In genomic region chr1:55089683-55090082, GRCh38 we compare ENCODE assay signal across 21 cellular contexts. TPM values are rescaled to one million over a fixed set of nuclear protein-coding genes. Genes with fewer than 3 reads are reported as not detected.
DNase-seq lines count a peak whose midpoint lies in the region; ATAC-seq and TF ChIP-seq lines count a peak whose summit lies in the region.
"Had no signal": no experiment of that assay in that cellular context is flagged by ENCODE, and none has a peak within 500 bp of the region (broad histone marks: within the 10 kb centered on the region; RNA-seq: fewer than 3 reads in every experiment).

No MANE protein-coding gene starts in this region.

- no peak overlapping the region for H2AK5ac ChIP-seq in IMR-90 (ENCODE audit: low read depth, low read length)

- TF ChIP-seq RAD21 in IMR-90 (IDR thresholded peaks at IDR 0.05; ENCODE audit: low read length): no peak

- H3K9ac ChIP-seq in IMR-90 (ENCODE audit: low read depth, low read length): no peak overlapping the region
- H3K9ac ChIP-seq: BLaER1 had no signal

- H2BK20ac ChIP-seq in IMR-90 (ENCODE audit: low read depth, low read length): no peak overlapping the region

- H4K5ac ChIP-seq in IMR-90 (ENCODE audit: low read depth, low read length): no peak overlapping the region

- no peak overlapping the region for H2BK15ac ChIP-seq in IMR-90 (ENCODE audit: low read depth, low read length)

- no peak overlapping the region for H4K91ac ChIP-seq in IMR-90 (ENCODE audit: insufficient read depth, low read depth, low read length)

- H3K4me3 Mint-ChIP-seq in T-helper 2 cell treated with Interferon-gamma antibody and Interleukin-4, amounts not matched to agents 5 μg/mL and 100 μg/mL, for 36 hours: no peak overlapping the region
- no peak overlapping the region for H3K4me3 Mint-ChIP-seq in central memory CD8-positive, alpha-beta T cell
- H3K4me3 Mint-ChIP-seq in nephron progenitor cell: no peak overlapping the region
- H3K4me3 Mint-ChIP-seq: CD8-positive, alpha-beta T cell; GM23338 had no signal

- TF ChIP-seq POLR2A in IMR-90 (IDR thresholded peaks at IDR 0.05; ENCODE audit: low read depth, low read length): no peak

- no CpG with 5 or more reads among the region's 2 CpGs for WGBS in IMR-90 (ENCODE audit: extremely low coverage in 2 of 2, insufficient read length in 1 of 2), 2 experiments

- H3K23ac ChIP-seq in IMR-90 (ENCODE audit: low read depth, low read length): no peak overlapping the region

- H3K9me1 ChIP-seq in IMR-90 (ENCODE audit: insufficient read depth, low read length): peaks cover 5% of the 10 kb centered on the region

- ATAC-seq in IMR-90 (ENCODE audit: low read depth): peak; percentile 63
- no peak for ATAC-seq in central memory CD8-positive, alpha-beta T cell (replicated peaks; ENCODE audit: extremely low read depth, poor library complexity, severe bottlenecking)
- ATAC-seq in omental fat pad (ENCODE audit: low FRiP score): no peak
- ATAC-seq: CD8-positive, alpha-beta T cell; GM12878; GM23338; HCT116 had no signal

- no peak overlapping the region for H2AFZ ChIP-seq in IMR-90 (replicated peaks; ENCODE audit: low read length, poor library complexity)
- H2AFZ ChIP-seq: GM23338 had no signal

- H3K27me3 ChIP-seq in IMR-90 (ENCODE audit: control insufficient read depth, insufficient read depth, low read length): no peaks in the 10 kb centered on the region
- H3K27me3 ChIP-seq: BLaER1 had no signal

- no peak for DNase-seq in T-helper 2 cell treated with Interferon-gamma antibody and Interleukin-4, amounts not matched to agents 5 μg/mL and 100 μg/mL, for 36 hours (ENCODE audit: low spot score)
- DNase-seq in T-helper 2 cell: no peak
- DNase-seq in IMR-90: peak; percentile 35
- DNase-seq in central memory CD8-positive, alpha-beta T cell (ENCODE audit: low spot score in 2 of 2): no peak
- DNase-seq in nephron progenitor cell: no peak
- no peak for DNase-seq in NCI-H69 (lab: John Stamatoyannopoulos, UW)
- DNase-seq in mesenteric fat pad (ENCODE audit: low spot score): no peak
- no peak for DNase-seq in omental fat pad (ENCODE audit: low spot score)
- DNase-seq: CD8-positive, alpha-beta T cell; DMS79 treated with DMSO at 0.1 percent for 48 hours; GDM1; NCI-H1105 treated with DMSO at 0.1 percent for 48 hours; NCI-H187 treated with DMSO at 0.1 percent for 48 hours; NCI-H446; OCI-M1; RPMI8226 had no signal

- peaks cover 58% of the 10 kb centered on the region for H3K36me3 Mint-ChIP-seq in T-helper 2 cell treated with Interferon-gamma antibody and Interleukin-4, amounts not matched to agents 5 μg/mL and 100 μg/mL, for 36 hours (ENCODE audit: low read depth)
- H3K36me3 Mint-ChIP-seq in central memory CD8-positive, alpha-beta T cell (ENCODE audit: insufficient read depth): peaks cover 76% of the 10 kb centered on the region
- H3K36me3 Mint-ChIP-seq in nephron progenitor cell (ENCODE audit: low read depth): peaks cover 61% of the 10 kb centered on the region

- dilution Hi-C loops in IMR-90 (cut with HindIII; ENCODE audit: low sequenced_read_pairs, unreplicated experiment): no loop called here

- H4K20me1 ChIP-seq in IMR-90 (ENCODE audit: insufficient read depth, low read length): no peaks in the 10 kb centered on the region

- H3K27ac Mint-ChIP-seq in T-helper 2 cell treated with Interferon-gamma antibody and Interleukin-4, amounts not matched to agents 5 μg/mL and 100 μg/mL, for 36 hours: peak overlapping the region; percentile 11
- H3K27ac Mint-ChIP-seq in central memory CD8-positive, alpha-beta T cell (ENCODE audit: low read depth): peak overlapping the region; percentile 19
- H3K27ac Mint-ChIP-seq in nephron progenitor cell: peak overlapping the region; percentile 55
- H3K27ac Mint-ChIP-seq: CD8-positive, alpha-beta T cell; GM23338 had no signal

- intact Hi-C loops in IMR-90 (cut with micrococcal nuclease): loop anchor here (5.0 kb wide), 1 partner anchor 33 kb away; no protein-coding TSS in a partner anchor

- peaks cover 43% of the 10 kb centered on the region for H3K36me3 ChIP-seq in IMR-90 (ENCODE audit: control insufficient read depth, insufficient read depth, low read length)

- H3K4me1 ChIP-seq in IMR-90 (ENCODE audit: control insufficient read depth, insufficient read depth, low read length): no peaks in the 10 kb centered on the region

- H2BK5ac ChIP-seq in IMR-90 (ENCODE audit: low read depth, low read length, poor library complexity, severe bottlenecking): no peak overlapping the region

- no peaks in the 10 kb centered on the region for H3K9me3 Mint-ChIP-seq in T-helper 2 cell treated with Interferon-gamma antibody and Interleukin-4, amounts not matched to agents 5 μg/mL and 100 μg/mL, for 36 hours
- no peaks in the 10 kb centered on the region for H3K9me3 Mint-ChIP-seq in central memory CD8-positive, alpha-beta T cell
- H3K9me3 Mint-ChIP-seq in nephron progenitor cell: no peaks in the 10 kb centered on the region
- H3K9me3 Mint-ChIP-seq: CD8-positive, alpha-beta T cell; GM23338 had no signal

- no peaks in the 10 kb centered on the region for H3K27me3 Mint-ChIP-seq in T-helper 2 cell treated with Interferon-gamma antibody and Interleukin-4, amounts not matched to agents 5 μg/mL and 100 μg/mL, for 36 hours (ENCODE audit: low read depth)
- no peaks in the 10 kb centered on the region for H3K27me3 Mint-ChIP-seq in central memory CD8-positive, alpha-beta T cell
- no peaks in the 10 kb centered on the region for H3K27me3 Mint-ChIP-seq in nephron progenitor cell (ENCODE audit: low read depth, poor library complexity)

- H3K4me2 ChIP-seq in IMR-90 (ENCODE audit: low read depth, low read length): no peak overlapping the region
- H3K4me2 ChIP-seq: GM23338 had no signal

- BruUV-seq in IMR-90 (replicated peaks; lab: Mats Ljungman, UMichigan): no TSS peak

- H3K27ac ChIP-seq in IMR-90 (ENCODE audit: insufficient read depth, low read length): no peak overlapping the region
- H3K27ac ChIP-seq: 22Rv1, BLaER1 had no signal

- H3K79me1 ChIP-seq in IMR-90 (ENCODE audit: low read depth in 1 of 2, low read length in 2 of 2): no peaks in the 10 kb centered on the region; a peak in 2 of 4 replicates

- no peak overlapping the region for H3K4me3 ChIP-seq in IMR-90 (ENCODE audit: insufficient read depth, low read depth, low read length)
- H3K4me3 ChIP-seq: BLaER1, GM12878, GM23338 had no signal

- CTCF ChIA-PET in IMR-90 (lab: Yijun Ruan, JAX): no interaction called here

- H3K56ac ChIP-seq in IMR-90 (ENCODE audit: extremely low read depth, insufficient read depth, low read length): no peak overlapping the region

- POLR2A ChIA-PET in IMR-90 (lab: Charles Lee; ENCODE audit: unreplicated experiment): no interaction called here

- no peak overlapping the region for H3K18ac ChIP-seq in IMR-90 (ENCODE audit: low read depth, low read length)

- no peak overlapping the region for H3K4ac ChIP-seq in IMR-90 (ENCODE audit: low read depth, low read length)

- in situ Hi-C loops in IMR-90 (cut with MboI; ENCODE audit: low sequenced_read_pairs): no loop called here

- no peak overlapping the region for H2BK120ac ChIP-seq in IMR-90 (ENCODE audit: low read depth, low read length)

- no peak overlapping the region for H2AK9ac ChIP-seq in IMR-90 (replicated peaks; ENCODE audit: low read depth, low read length, poor library complexity)

- TF ChIP-seq CTCF in IMR-90 (conservative IDR thresholded peaks at IDR 0.05; ENCODE audit: low read depth, low read length) (no peak), nephron progenitor cell (IDR thresholded peaks at IDR 0.05) (no peak), omental fat pad (IDR thresholded peaks at IDR 0.05) (no peak)

- peaks cover 8% of the 10 kb centered on the region for H3K4me1 Mint-ChIP-seq in T-helper 2 cell treated with Interferon-gamma antibody and Interleukin-4, amounts not matched to agents 5 μg/mL and 100 μg/mL, for 36 hours (ENCODE audit: low read depth)
- H3K4me1 Mint-ChIP-seq in central memory CD8-positive, alpha-beta T cell: peaks cover 7% of the 10 kb centered on the region
- peaks cover 12% of the 10 kb centered on the region for H3K4me1 Mint-ChIP-seq in nephron progenitor cell
- H3K4me1 Mint-ChIP-seq: GM23338 had no signal

- H3K14ac ChIP-seq in IMR-90 (replicated peaks; ENCODE audit: low read depth, low read length): no peak overlapping the region

- no peaks in the 10 kb centered on the region for H3K9me3 ChIP-seq in IMR-90 (ENCODE audit: control insufficient read depth, insufficient read depth, low read length)
- H3K9me3 ChIP-seq: BLaER1 had no signal

- H4K8ac ChIP-seq in IMR-90 (ENCODE audit: low read depth in 2 of 2, low read length in 2 of 2): no peak overlapping the region

TF ChIP-seq in IMR-90, 13 proteins besides CTCF, POLR2A, EP300 and RAD21:
- TF ChIP-seq MAFK (IDR thresholded peaks at IDR 0.05; ENCODE audit: low read depth, low read length): no peak
- no peak for TF ChIP-seq CEBPB (IDR thresholded peaks at IDR 0.05; ENCODE audit: low read depth, low read length)
- no peak for TF ChIP-seq RCOR1 (IDR thresholded peaks at IDR 0.05; ENCODE audit: insufficient replicate concordance, low read length)
- TF ChIP-seq CHD1 (IDR thresholded peaks at IDR 0.05; ENCODE audit: low read depth, low read length): no peak
- TF ChIP-seq ELK1 (IDR thresholded peaks at IDR 0.05; ENCODE audit: borderline replicate concordance, low read depth, low read length): no peak

RNA-seq across cellular contexts. Expression of gene PCSK9, which starts 50.3 kb away (rescaled TPM):
- total RNA-seq in IMR-90 (2012; rRNA removed) (under 0.01 TPM in 2 replicates), mesenteric fat pad (0.26 TPM), omental fat pad (under 1 TPM; 0.56 to 0.95 (median 0.80) TPM)
- 0.14 and 0.17 TPM in 2 replicates for polyA plus RNA-seq in IMR-90 (2012; rRNA removed)
- 0.12 and 0.35 TPM in 2 replicates for polyA plus RNA-seq in IMR-90 (2012; cell fraction: cytosol; rRNA removed)
- 0.16 and 0.36 TPM in 2 replicates for polyA plus RNA-seq in IMR-90 (2012; cell fraction: nucleus; rRNA removed; ENCODE audit: low replicate concordance)
- total RNA-seq: CD8-positive, alpha-beta T cell had no signal
